ENCODE assay signal across 20 cellular contexts in the genomic region with DNA sequence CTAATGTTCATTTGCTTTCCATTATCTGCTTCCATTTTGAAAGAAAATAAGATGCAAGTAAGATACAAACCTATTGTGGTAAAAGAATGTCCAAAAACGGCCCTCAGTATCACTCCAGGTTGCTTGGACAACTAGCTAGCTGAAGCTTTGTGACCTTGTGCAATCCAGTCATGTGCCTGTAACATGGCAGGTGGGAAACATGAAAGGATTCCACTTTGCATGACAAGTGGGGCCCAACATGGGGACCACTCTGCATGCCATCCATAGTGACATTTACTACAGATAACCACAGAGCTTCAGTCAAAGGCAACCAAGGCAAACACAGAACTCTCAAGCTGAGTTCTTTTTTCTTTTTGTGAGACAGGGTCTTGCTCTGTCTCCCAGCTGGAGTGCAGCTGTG.
"Had no signal": no experiment of that assay in that cellular context is flagged by ENCODE, and none has a peak within 500 bp of the region (broad histone marks: within the 10 kb centered on the region; RNA-seq: fewer than 3 reads in every experiment).

No MANE protein-coding gene starts in this region.

- H3K27ac Mint-ChIP-seq: activated naive CD8-positive, alpha-beta T cell; activated T-cell treated with anti-CD3 and anti-CD28 coated beads, Interleukin-2, amount 50 U/mL, for 24 hours; progenitor cell of endocrine pancreas; stimulated activated memory B cell treated with anti-CD40 and anti-IgM and Interleukin-4, amounts not matched to agents 10 μg/mL and 1 μg/mL and 100 μg/mL, for 72 hours had no signal

- H3K36me3 ChIP-seq: gastrocnemius medialis, transverse colon had no signal

- H3K4me3 ChIP-seq: gastrocnemius medialis, transverse colon had no signal

- H3K27ac ChIP-seq: coronary artery, gastrocnemius medialis, neutrophil, transverse colon had no signal

- H3K4me3 Mint-ChIP-seq: stimulated activated memory B cell treated with anti-CD40 and anti-IgM and Interleukin-4, amounts not matched to agents 10 μg/mL and 1 μg/mL and 100 μg/mL, for 72 hours had no signal

- H3K9me3 ChIP-seq: gastrocnemius medialis, neutrophil, transverse colon had no signal

- H3K27me3 ChIP-seq: gastrocnemius medialis, heart right ventricle, neutrophil, spleen, transverse colon had no signal

- DNase-seq: activated CD4-positive, alpha-beta T cell treated with anti-CD3 and anti-CD28 coated beads, Interleukin-2, amount 50 U/mL, for 4 hours; activated CD4-positive, CD25-positive, alpha-beta regulatory T cell treated with anti-CD3 and anti-CD28 coated beads, Interleukin-2, amount 50 U/mL, for 72 hours; activated gamma-delta T cell; activated T-cell treated with anti-CD3 and anti-CD28 coated beads, Interleukin-2, amount 50 U/mL, for 24 hours; anterior cingulate cortex; effector memory CD4-positive, alpha-beta T cell; gastrocnemius medialis; heart right ventricle; islet precursor cell; right cardiac atrium; spleen; stimulated activated CD4-positive, alpha-beta T cell treated with anti-CD3 and anti-CD28 coated beads, Interleukin-1b, Interleukin-23, amount 100 ng/mL, for 48 hours; substantia nigra; T-helper 9 cell; transverse colon had no signal

- H3K27me3 Mint-ChIP-seq: activated naive CD8-positive, alpha-beta T cell; activated T-cell treated with anti-CD3 and anti-CD28 coated beads, Interleukin-2, amount 50 U/mL, for 24 hours; progenitor cell of endocrine pancreas; stimulated activated memory B cell treated with anti-CD40 and anti-IgM and Interleukin-4, amounts not matched to agents 10 μg/mL and 1 μg/mL and 100 μg/mL, for 72 hours had no signal

- H3K9me3 Mint-ChIP-seq: activated T-cell treated with anti-CD3 and anti-CD28 coated beads, Interleukin-2, amount 50 U/mL, for 24 hours had no signal
